11 cellular contexts compared by ENCODE assay signal in genomic region chr11:15276616-15277015, GRCh38.
DNase-seq lines count a peak whose midpoint lies in the region; ATAC-seq and TF ChIP-seq lines count a peak whose summit lies in the region.
"Had no signal": no experiment of that assay in that cellular context is flagged by ENCODE, and none has a peak within 500 bp of the region (broad histone marks: within the 10 kb centered on the region; RNA-seq: fewer than 3 reads in every experiment).

No MANE protein-coding gene starts in this region.

- peak; percentile 42 for ATAC-seq in IMR-90 (ENCODE audit: low read depth)

- CTCF ChIA-PET in IMR-90 (lab: Yijun Ruan, JAX): interaction anchor here (0.7 to 1.0 kb wide), 2 partner anchors 8 to 11 kb away, joined by 3 read pairs; no protein-coding TSS in a partner anchor

- H3K36me3 ChIP-seq in IMR-90 (ENCODE audit: control insufficient read depth, insufficient read depth, low read length) (no peaks in the 10 kb centered on the region), kidney epithelial cell (ENCODE audit: control insufficient read depth, insufficient read depth, low read length) (no peaks in the 10 kb centered on the region)
- H3K36me3 ChIP-seq: sigmoid colon had no signal

- no peak overlapping the region for H4K91ac ChIP-seq in IMR-90 (ENCODE audit: insufficient read depth, low read depth, low read length)

- H3K18ac ChIP-seq in IMR-90 (ENCODE audit: low read depth, low read length): no peak overlapping the region

- H3K27me3 ChIP-seq in IMR-90 (ENCODE audit: control insufficient read depth, insufficient read depth, low read length) (peaks cover 3% of the 10 kb centered on the region), kidney epithelial cell (ENCODE audit: control insufficient read depth, insufficient read depth, low read length) (peaks cover 2% of the 10 kb centered on the region)
- H3K27me3 ChIP-seq: sigmoid colon had no signal

- H2AK9ac ChIP-seq in IMR-90 (replicated peaks; ENCODE audit: low read depth, low read length, poor library complexity): no peak overlapping the region

- no CpG with 5 or more reads among the region's 3 CpGs for WGBS in IMR-90 (ENCODE audit: extremely low coverage in 2 of 2, insufficient read length in 1 of 2), 2 experiments

- H2BK5ac ChIP-seq in IMR-90 (ENCODE audit: low read depth, low read length, poor library complexity, severe bottlenecking): no peak overlapping the region

- peak; percentile 33 for DNase-seq in COLO829 (ENCODE audit: low spot score)
- peak; percentile 4 for DNase-seq in IMR-90
- DNase-seq in RKO (ENCODE audit: low spot score): peak; percentile 4
- DNase-seq in kidney epithelial cell (ENCODE audit: low read depth): no peak
- no peak for DNase-seq in activated T-cell treated with anti-CD3 and anti-CD28 coated beads, Interleukin-2, amount 50 U/mL, for 1 hour
- no peak for DNase-seq in stimulated activated CD4-positive, alpha-beta T cell treated with anti-CD3 and anti-CD28 coated beads, Interleukin-15, amount 100 ng/mL, for 24 hours
- DNase-seq in activated CD4-positive, CD25-positive, alpha-beta regulatory T cell (lab: John Stamatoyannopoulos, UW): no peak
- no peak for DNase-seq in ecto neural progenitor cell (ENCODE audit: low spot score)
- DNase-seq: activated effector memory CD4-positive, alpha-beta T cell treated with anti-CD3 and anti-CD28 coated beads, Interleukin-2, amount 50 U/mL, for 16 hours; sigmoid colon had no signal

- no peak overlapping the region for H4K5ac ChIP-seq in IMR-90 (ENCODE audit: low read depth, low read length)

- no peak for TF ChIP-seq POLR2A in IMR-90 (IDR thresholded peaks at IDR 0.05; ENCODE audit: low read depth, low read length)

- in situ Hi-C loops in IMR-90 (cut with MboI; ENCODE audit: low sequenced_read_pairs): no loop called here

- H3K4me1 ChIP-seq in IMR-90 (ENCODE audit: control insufficient read depth, insufficient read depth, low read length): no peaks in the 10 kb centered on the region
- H3K4me1 ChIP-seq: sigmoid colon had no signal

- no peak overlapping the region for H3K9ac ChIP-seq in IMR-90 (ENCODE audit: low read depth, low read length)

- no peak overlapping the region for H3K4me2 ChIP-seq in IMR-90 (ENCODE audit: low read depth, low read length)

- H3K9me3 ChIP-seq in IMR-90 (ENCODE audit: control insufficient read depth, insufficient read depth, low read length): no peaks in the 10 kb centered on the region
- H3K9me3 ChIP-seq: sigmoid colon had no signal

- no peak overlapping the region for H2AK5ac ChIP-seq in IMR-90 (ENCODE audit: low read depth, low read length)

- no peaks in the 10 kb centered on the region for H3K79me1 ChIP-seq in IMR-90 (ENCODE audit: low read depth in 1 of 2, low read length in 2 of 2)

- H2BK120ac ChIP-seq in IMR-90 (ENCODE audit: low read depth, low read length): no peak overlapping the region

- dilution Hi-C loops in IMR-90 (cut with HindIII; ENCODE audit: low sequenced_read_pairs, unreplicated experiment): no loop called here

- H3K27ac ChIP-seq in IMR-90 (ENCODE audit: insufficient read depth, low read length): no peak overlapping the region
- H3K27ac ChIP-seq: RWPE1 had no signal

- H3K4me3 ChIP-seq in IMR-90 (ENCODE audit: insufficient read depth, low read depth, low read length) (no peak overlapping the region), kidney epithelial cell (ENCODE audit: low read depth, low read length) (no peak overlapping the region)
- H3K4me3 ChIP-seq: sigmoid colon had no signal

- H2AFZ ChIP-seq in IMR-90 (replicated peaks; ENCODE audit: low read length, poor library complexity): no peak overlapping the region

- no peak overlapping the region for H4K8ac ChIP-seq in IMR-90 (ENCODE audit: low read depth in 2 of 2, low read length in 2 of 2)

- H3K56ac ChIP-seq in IMR-90 (ENCODE audit: extremely low read depth, insufficient read depth, low read length): no peak overlapping the region

- H3K23ac ChIP-seq in IMR-90 (ENCODE audit: low read depth, low read length): no peak overlapping the region

- no peak overlapping the region for H2BK15ac ChIP-seq in IMR-90 (ENCODE audit: low read depth, low read length)

- no peak overlapping the region for H2BK20ac ChIP-seq in IMR-90 (ENCODE audit: low read depth, low read length)

- no TSS peak for BruUV-seq in IMR-90 (replicated peaks; lab: Mats Ljungman, UMichigan)

- H3K4ac ChIP-seq in IMR-90 (ENCODE audit: low read depth, low read length): no peak overlapping the region

- POLR2A ChIA-PET in IMR-90 (lab: Charles Lee; ENCODE audit: unreplicated experiment): no interaction called here

- TF ChIP-seq CTCF in IMR-90 (conservative IDR thresholded peaks at IDR 0.05; ENCODE audit: low read depth, low read length) (peak; percentile 36), kidney epithelial cell (IDR thresholded peaks at IDR 0.05; ENCODE audit: insufficient read depth, low read length, poor library complexity, severe bottlenecking) (peak; percentile 40)

- TF ChIP-seq RAD21 in IMR-90 (IDR thresholded peaks at IDR 0.05; ENCODE audit: low read length): peak; percentile 41

- no peaks in the 10 kb centered on the region for H4K20me1 ChIP-seq in IMR-90 (ENCODE audit: insufficient read depth, low read length)

- intact Hi-C loops in IMR-90 (cut with micrococcal nuclease): no loop called here

- H3K9me1 ChIP-seq in IMR-90 (ENCODE audit: insufficient read depth, low read length): no peaks in the 10 kb centered on the region

- H3K14ac ChIP-seq in IMR-90 (replicated peaks; ENCODE audit: low read depth, low read length): no peak overlapping the region

TF ChIP-seq in IMR-90, 13 proteins besides CTCF, POLR2A, EP300 and RAD21:
- TF ChIP-seq SMC3 (IDR thresholded peaks at IDR 0.05; ENCODE audit: low read depth, low read length) (peak; percentile 20; the same call in 1 of the 2 replicates), BHLHE40 (IDR thresholded peaks at IDR 0.05; ENCODE audit: low read depth, low read length) (no peak)

Comparison
In these comparisons a context has a peak if more than half of its experiments do, and no peak if none do; other contexts are left out.
1. DNase-seq: peak in COLO829 (single experiment), IMR-90 (single experiment) and RKO (single experiment); none in kidney epithelial cell (single experiment), activated T-cell treated with anti-CD3 and anti-CD28 coated beads, Interleukin-2, amount 50 U/mL, for 1 hour (single experiment), stimulated activated CD4-positive, alpha-beta T cell treated with anti-CD3 and anti-CD28 coated beads, Interleukin-15, amount 100 ng/mL, for 24 hours (single experiment), activated CD4-positive, CD25-positive, alpha-beta regulatory T cell (0 of 4) and ecto neural progenitor cell (single experiment).